1 cellular context compared by ENCODE assay signal in the genomic region with DNA sequence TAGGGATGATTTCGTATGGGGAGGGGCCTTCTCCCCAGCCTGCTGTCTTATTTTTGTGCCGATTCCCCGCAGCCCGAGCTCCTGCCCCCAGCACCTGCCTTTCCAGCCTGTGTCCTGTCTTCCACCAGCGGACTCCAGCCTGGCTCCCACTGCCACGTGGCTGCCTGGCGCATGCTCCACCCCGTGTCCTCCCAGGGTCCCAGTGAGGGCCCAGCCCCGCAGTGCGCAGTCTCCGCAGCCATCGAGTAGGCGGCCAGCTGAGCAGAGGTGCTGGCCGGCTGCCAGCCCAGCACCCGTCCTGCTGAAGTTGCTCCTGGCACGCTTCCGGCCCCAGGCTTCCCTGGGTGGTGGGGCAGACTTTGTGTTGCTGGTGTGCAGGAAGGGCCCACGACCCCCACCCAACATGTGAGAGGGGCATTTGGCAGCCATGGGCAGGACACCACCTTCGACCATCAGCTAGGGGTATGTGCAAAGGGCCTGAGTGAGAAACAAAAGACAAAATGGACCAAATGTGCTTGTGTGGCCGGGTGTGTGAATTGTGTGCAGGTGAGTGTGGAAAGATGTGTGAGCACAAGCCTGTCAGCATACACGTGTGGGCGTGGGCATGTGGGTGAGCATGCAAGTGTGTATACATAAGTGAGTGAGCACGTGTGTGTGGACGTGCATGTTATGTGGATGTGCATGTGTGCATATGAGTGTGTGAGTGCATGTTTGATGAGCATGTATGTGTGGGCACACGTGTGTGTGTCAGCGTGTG.
A peak's percentile ranks its signal among the peaks of the same experiment; 100 is the strongest.
TF ChIP-seq lines count a peak whose summit lies in the region.

No MANE protein-coding gene starts in this region.

TF ChIP-seq in K562, 482 proteins besides CTCF, POLR2A, EP300 and RAD21 (continued from another document and continues in another):
- TF ChIP-seq MYBL2 (IDR thresholded peaks at IDR 0.05; ENCODE audit: low read depth) (no peak), MYBL2 (CRISPR knock-in tag; IDR thresholded peaks at IDR 0.05; ENCODE audit: borderline replicate concordance) (no peak), KDM5B (IDR thresholded peaks at IDR 0.05; ENCODE audit: insufficient replicate concordance, low read depth, low read length) (peak; percentile 47), TAF1 (IDR thresholded peaks at IDR 0.05; ENCODE audit: control insufficient read depth, extremely low read depth, insufficient read depth, low read length, severe bottlenecking) (peak; percentile 8), CBFA2T2 (conservative IDR thresholded peaks at IDR 0.05) (0 out of 2 replicates have a peak, but pooled peaks have one; percentile 16), PHF8 (IDR thresholded peaks at IDR 0.05; ENCODE audit: borderline replicate concordance, low read length) (peak; percentile 39; the same call in 1 of the 2 replicates), CREM (IDR thresholded peaks at IDR 0.05; ENCODE audit: low read depth) (0 out of 2 replicates have a peak, but pooled peaks have one; percentile 20), POLR2G (IDR thresholded peaks at IDR 0.05; ENCODE audit: low read depth, low read length) (peak; percentile 71), PHF20 (IDR thresholded peaks at IDR 0.05; ENCODE audit: partially characterized antibody) (no peak), CBX3 (IDR thresholded peaks at IDR 0.05; ENCODE audit: borderline replicate concordance in 1 of 2, low read length in 2 of 2) (peak; percentile 21 to 30; a peak in 1 of 3 replicates), ZNF3 (CRISPR knock-in tag; IDR thresholded peaks at IDR 0.05) (no peak), ZNF121 (CRISPR knock-in tag; conservative IDR thresholded peaks at IDR 0.05) (no peak), SIN3A (IDR thresholded peaks at IDR 0.05; ENCODE audit: borderline replicate concordance in 2 of 2, control insufficient read depth in 1 of 2, low read depth in 2 of 2, low read length in 2 of 2) (0 out of 4 replicates have a peak, but pooled peaks of 1 of the 2 experiments have one; percentile 37), ZNF197 (CRISPR knock-in tag; IDR thresholded peaks at IDR 0.05; ENCODE audit: low read depth) (no peak), ZNF696 (CRISPR knock-in tag; conservative IDR thresholded peaks at IDR 0.05) (no peak), NFIX (CRISPR knock-in tag; IDR thresholded peaks at IDR 0.05; ENCODE audit: low read depth) (peak; percentile 57; the same call in 1 of the 2 replicates), KAT2B (IDR thresholded peaks at IDR 0.05; ENCODE audit: low read depth, low read length) (peak; percentile 49), HDGF (IDR thresholded peaks at IDR 0.05) (peak; percentile 73; the same call in 1 of the 2 replicates), MYC (IDR thresholded peaks at IDR 0.05; ENCODE audit: low read depth, low read length) (peak; percentile 87), MYC (CRISPR knock-in tag; IDR thresholded peaks at IDR 0.05; ENCODE audit: borderline replicate concordance, low read depth) (no peak), MYNN (IDR thresholded peaks at IDR 0.05) (0 out of 2 replicates have a peak, but pooled peaks have one; percentile 16), MYNN (CRISPR knock-in tag; IDR thresholded peaks at IDR 0.05) (no peak), RBBP5 (IDR thresholded peaks at IDR 0.05; ENCODE audit: borderline replicate concordance, insufficient read depth, low read length, poor library complexity, severe bottlenecking) (peak; percentile 45), SUPT5H (IDR thresholded peaks at IDR 0.05) (0 out of 2 replicates have a peak, but pooled peaks have one; percentile 28), BHLHE40 (IDR thresholded peaks at IDR 0.05; ENCODE audit: low read length) (peak; percentile 25; the same call in 1 of the 2 replicates), RBFOX2 (IDR thresholded peaks at IDR 0.05; ENCODE audit: low read depth, low read length) (peak; percentile 44; the same call in 1 of the 2 replicates), TARDBP (IDR thresholded peaks at IDR 0.05) (peak; percentile 91), POLR2B (IDR thresholded peaks at IDR 0.05; ENCODE audit: low read depth, partially characterized antibody) (peak; percentile 52), MXI1 (IDR thresholded peaks at IDR 0.05; ENCODE audit: low read depth, low read length) (no peak), CREBBP (IDR thresholded peaks at IDR 0.05; ENCODE audit: low read depth, low read length) (peak; percentile 40), SMAD3 (CRISPR knock-in tag; conservative IDR thresholded peaks at IDR 0.05) (no peak), CHD4 (IDR thresholded peaks at IDR 0.05; ENCODE audit: insufficient read depth, insufficient replicate concordance, low read depth, low read length, poor library complexity, severe bottlenecking) (peak; percentile 35), EGR1 (conservative IDR thresholded peaks at IDR 0.05) (peak; percentile 80), ZFP1 (CRISPR knock-in tag; IDR thresholded peaks at IDR 0.05) (no peak), U2AF1 (optimal IDR thresholded peaks at IDR 0.05; ENCODE audit: low read depth, low read length) (no peak), HNRNPLL (IDR thresholded peaks at IDR 0.05; ENCODE audit: low read depth, low read length, poor library complexity, severe bottlenecking) (peak; percentile 84), ZNF717 (CRISPR knock-in tag; IDR thresholded peaks at IDR 0.05) (0 out of 2 replicates have a peak, but pooled peaks have one; percentile 55), DACH1 (IDR thresholded peaks at IDR 0.05; ENCODE audit: partially characterized antibody) (peak; percentile 91), NR2F6 (CRISPR knock-in tag; IDR thresholded peaks at IDR 0.05) (no peak), ZKSCAN1 (IDR thresholded peaks at IDR 0.05; ENCODE audit: low read depth, low read length) (peak; percentile 5; the same call in 1 of the 2 replicates)
- TF ChIP-seq, protein P1, sequence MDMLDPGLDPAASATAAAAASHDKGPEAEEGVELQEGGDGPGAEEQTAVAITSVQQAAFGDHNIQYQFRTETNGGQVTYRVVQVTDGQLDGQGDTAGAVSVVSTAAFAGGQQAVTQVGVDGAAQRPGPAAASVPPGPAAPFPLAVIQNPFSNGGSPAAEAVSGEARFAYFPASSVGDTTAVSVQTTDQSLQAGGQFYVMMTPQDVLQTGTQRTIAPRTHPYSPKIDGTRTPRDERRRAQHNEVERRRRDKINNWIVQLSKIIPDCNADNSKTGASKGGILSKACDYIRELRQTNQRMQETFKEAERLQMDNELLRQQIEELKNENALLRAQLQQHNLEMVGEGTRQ (CRISPR knock-in tag; IDR thresholded peaks at IDR 0.05) = peak; percentile 65; the same call in 1 of the 2 replicates
- TF ChIP-seq, protein P2, sequence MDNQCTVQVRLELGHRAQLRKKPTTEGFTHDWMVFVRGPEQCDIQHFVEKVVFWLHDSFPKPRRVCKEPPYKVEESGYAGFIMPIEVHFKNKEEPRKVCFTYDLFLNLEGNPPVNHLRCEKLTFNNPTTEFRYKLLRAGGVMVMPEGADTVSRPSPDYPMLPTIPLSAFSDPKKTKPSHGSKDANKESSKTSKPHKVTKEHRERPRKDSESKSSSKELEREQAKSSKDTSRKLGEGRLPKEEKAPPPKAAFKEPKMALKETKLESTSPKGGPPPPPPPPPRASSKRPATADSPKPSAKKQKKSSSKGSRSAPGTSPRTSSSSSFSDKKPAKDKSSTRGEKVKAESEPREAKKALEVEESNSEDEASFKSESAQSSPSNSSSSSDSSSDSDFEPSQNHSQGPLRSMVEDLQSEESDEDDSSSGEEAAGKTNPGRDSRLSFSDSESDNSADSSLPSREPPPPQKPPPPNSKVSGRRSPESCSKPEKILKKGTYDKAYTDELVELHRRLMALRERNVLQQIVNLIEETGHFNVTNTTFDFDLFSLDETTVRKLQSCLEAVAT (IDR thresholded peaks at IDR 0.05) = no peak
- TF ChIP-seq, protein P3, sequence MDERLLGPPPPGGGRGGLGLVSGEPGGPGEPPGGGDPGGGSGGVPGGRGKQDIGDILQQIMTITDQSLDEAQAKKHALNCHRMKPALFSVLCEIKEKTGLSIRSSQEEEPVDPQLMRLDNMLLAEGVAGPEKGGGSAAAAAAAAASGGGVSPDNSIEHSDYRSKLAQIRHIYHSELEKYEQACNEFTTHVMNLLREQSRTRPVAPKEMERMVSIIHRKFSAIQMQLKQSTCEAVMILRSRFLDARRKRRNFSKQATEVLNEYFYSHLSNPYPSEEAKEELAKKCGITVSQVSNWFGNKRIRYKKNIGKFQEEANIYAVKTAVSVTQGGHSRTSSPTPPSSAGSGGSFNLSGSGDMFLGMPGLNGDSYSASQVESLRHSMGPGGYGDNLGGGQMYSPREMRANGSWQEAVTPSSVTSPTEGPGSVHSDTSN (CRISPR knock-in tag; IDR thresholded peaks at IDR 0.05; ENCODE audit: low read depth) = 0 out of 2 replicates have a peak, but pooled peaks have one; percentile 2
- TF ChIP-seq, protein P3 (tag; conservative IDR thresholded peaks at IDR 0.05; ENCODE audit: low read depth) = no peak
- TF ChIP-seq, protein P4, sequence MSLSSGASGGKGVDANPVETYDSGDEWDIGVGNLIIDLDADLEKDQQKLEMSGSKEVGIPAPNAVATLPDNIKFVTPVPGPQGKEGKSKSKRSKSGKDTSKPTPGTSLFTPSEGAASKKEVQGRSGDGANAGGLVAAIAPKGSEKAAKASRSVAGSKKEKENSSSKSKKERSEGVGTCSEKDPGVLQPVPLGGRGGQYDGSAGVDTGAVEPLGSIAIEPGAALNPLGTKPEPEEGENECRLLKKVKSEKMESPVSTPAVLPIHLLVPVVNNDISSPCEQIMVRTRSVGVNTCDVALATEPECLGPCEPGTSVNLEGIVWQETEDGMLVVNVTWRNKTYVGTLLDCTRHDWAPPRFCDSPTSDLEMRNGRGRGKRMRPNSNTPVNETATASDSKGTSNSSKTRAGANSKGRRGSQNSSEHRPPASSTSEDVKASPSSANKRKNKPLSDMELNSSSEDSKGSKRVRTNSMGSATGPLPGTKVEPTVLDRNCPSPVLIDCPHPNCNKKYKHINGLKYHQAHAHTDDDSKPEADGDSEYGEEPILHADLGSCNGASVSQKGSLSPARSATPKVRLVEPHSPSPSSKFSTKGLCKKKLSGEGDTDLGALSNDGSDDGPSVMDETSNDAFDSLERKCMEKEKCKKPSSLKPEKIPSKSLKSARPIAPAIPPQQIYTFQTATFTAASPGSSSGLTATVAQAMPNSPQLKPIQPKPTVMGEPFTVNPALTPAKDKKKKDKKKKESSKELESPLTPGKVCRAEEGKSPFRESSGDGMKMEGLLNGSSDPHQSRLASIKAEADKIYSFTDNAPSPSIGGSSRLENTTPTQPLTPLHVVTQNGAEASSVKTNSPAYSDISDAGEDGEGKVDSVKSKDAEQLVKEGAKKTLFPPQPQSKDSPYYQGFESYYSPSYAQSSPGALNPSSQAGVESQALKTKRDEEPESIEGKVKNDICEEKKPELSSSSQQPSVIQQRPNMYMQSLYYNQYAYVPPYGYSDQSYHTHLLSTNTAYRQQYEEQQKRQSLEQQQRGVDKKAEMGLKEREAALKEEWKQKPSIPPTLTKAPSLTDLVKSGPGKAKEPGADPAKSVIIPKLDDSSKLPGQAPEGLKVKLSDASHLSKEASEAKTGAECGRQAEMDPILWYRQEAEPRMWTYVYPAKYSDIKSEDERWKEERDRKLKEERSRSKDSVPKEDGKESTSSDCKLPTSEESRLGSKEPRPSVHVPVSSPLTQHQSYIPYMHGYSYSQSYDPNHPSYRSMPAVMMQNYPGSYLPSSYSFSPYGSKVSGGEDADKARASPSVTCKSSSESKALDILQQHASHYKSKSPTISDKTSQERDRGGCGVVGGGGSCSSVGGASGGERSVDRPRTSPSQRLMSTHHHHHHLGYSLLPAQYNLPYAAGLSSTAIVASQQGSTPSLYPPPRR (CRISPR knock-in tag; IDR thresholded peaks at IDR 0.05; ENCODE audit: borderline replicate concordance) = no peak
- TF ChIP-seq, protein P5, sequence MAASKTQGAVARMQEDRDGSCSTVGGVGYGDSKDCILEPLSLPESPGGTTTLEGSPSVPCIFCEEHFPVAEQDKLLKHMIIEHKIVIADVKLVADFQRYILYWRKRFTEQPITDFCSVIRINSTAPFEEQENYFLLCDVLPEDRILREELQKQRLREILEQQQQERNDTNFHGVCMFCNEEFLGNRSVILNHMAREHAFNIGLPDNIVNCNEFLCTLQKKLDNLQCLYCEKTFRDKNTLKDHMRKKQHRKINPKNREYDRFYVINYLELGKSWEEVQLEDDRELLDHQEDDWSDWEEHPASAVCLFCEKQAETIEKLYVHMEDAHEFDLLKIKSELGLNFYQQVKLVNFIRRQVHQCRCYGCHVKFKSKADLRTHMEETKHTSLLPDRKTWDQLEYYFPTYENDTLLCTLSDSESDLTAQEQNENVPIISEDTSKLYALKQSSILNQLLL (CRISPR knock-in tag; IDR thresholded peaks at IDR 0.05; ENCODE audit: borderline replicate concordance) = no peak
- TF ChIP-seq, protein P6, sequence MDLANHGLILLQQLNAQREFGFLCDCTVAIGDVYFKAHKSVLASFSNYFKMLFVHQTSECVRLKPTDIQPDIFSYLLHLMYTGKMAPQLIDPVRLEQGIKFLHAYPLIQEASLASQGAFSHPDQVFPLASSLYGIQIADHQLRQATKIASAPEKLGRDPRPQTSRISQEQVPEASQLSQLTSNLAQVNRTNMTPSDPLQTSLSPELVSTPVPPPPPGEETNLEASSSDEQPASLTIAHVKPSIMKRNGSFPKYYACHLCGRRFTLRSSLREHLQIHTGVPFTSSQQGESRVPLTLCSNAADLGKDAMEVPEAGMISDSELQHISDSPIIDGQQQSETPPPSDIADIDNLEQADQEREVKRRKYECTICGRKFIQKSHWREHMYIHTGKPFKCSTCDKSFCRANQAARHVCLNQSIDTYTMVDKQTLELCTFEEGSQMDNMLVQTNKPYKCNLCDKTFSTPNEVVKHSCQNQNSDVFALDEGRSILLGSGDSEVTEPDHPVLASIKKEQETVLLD (IDR thresholded peaks at IDR 0.05) = peak; percentile 80; the same call in 1 of the 2 replicates
- TF ChIP-seq, protein P7, sequence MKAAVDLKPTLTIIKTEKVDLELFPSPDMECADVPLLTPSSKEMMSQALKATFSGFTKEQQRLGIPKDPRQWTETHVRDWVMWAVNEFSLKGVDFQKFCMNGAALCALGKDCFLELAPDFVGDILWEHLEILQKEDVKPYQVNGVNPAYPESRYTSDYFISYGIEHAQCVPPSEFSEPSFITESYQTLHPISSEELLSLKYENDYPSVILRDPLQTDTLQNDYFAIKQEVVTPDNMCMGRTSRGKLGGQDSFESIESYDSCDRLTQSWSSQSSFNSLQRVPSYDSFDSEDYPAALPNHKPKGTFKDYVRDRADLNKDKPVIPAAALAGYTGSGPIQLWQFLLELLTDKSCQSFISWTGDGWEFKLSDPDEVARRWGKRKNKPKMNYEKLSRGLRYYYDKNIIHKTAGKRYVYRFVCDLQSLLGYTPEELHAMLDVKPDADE (conservative IDR thresholded peaks at IDR 0.05; ENCODE audit: control insufficient read depth, low read depth, low read length) = peak; percentile 31; the same call in 1 of the 2 replicates
